Comparison of ENCODE assay signal across 8 cellular contexts in genomic region chr17:17205368-17206148, GRCh38. TPM values are rescaled to one million over a fixed set of nuclear protein-coding genes. Genes with fewer than 3 reads are reported as not detected.
A peak's percentile ranks its signal among the peaks of the same experiment; 100 is the strongest.
DNase-seq lines count a peak whose midpoint lies in the region; ATAC-seq and TF ChIP-seq lines count a peak whose summit lies in the region.

No MANE protein-coding gene starts in this region.

- peak overlapping the region; percentile 27 for H3K27ac ChIP-seq in RWPE2 (ENCODE audit: poor library complexity, severe bottlenecking)

- intact Hi-C loops in left ventricle myocardium superior (cut with micrococcal nuclease), result no loop called here

- H3K9me3 ChIP-seq in RWPE2 (ENCODE audit: severe bottlenecking), result no peaks in the 10 kb centered on the region

- no peaks in the 10 kb centered on the region; the same call in 1 of the 2 replicates for H3K36me3 ChIP-seq in RWPE2 (ENCODE audit: low read depth)

- peak overlapping the region; percentile 37 for H3K4me3 ChIP-seq in RWPE2 (ENCODE audit: severe bottlenecking)

- H3K4me1 ChIP-seq in RWPE2 (ENCODE audit: insufficient read depth, poor library complexity, severe bottlenecking), result no peaks in the 10 kb centered on the region

- ATAC-seq in HG03159 (IDR thresholded peaks at IDR 0.05; ENCODE audit: unreplicated experiment) (peak; percentile 45), RWPE2 (ENCODE audit: low read depth) (peak; percentile 76), left ventricle myocardium superior (peak; percentile 49)

- peak; percentile 46 for DNase-seq in NCI-H1436 (lab: John Stamatoyannopoulos, UW)
- DNase-seq in NCI-H1436 treated with DMSO at 0.1 percent for 48 hours (lab: John Stamatoyannopoulos, UW), result no peak
- DNase-seq in RWPE2 (ENCODE audit: low spot score), result no peak
- peak; percentile 76 for DNase-seq in activated naive CD4-positive, alpha-beta T cell treated with Interleukin-2 at 50 U/mL for 16 hours
- DNase-seq in left ventricle myocardium superior, result peak; percentile 70
- peak; percentile 35 to 51 for DNase-seq in stimulated activated CD4-positive, alpha-beta T cell treated with anti-CD3 and anti-CD28 coated beads, Interleukin-15, amount 100 ng/mL, for 1 hour (ENCODE audit: low read depth in 1 of 2, low spot score in 1 of 2)
- DNase-seq in A172 (ENCODE audit: low spot score), result no peak

- H3K27me3 ChIP-seq in RWPE2 (ENCODE audit: insufficient read depth, poor library complexity, severe bottlenecking), result no peaks in the 10 kb centered on the region

- TF ChIP-seq CTCF in RWPE2 (IDR thresholded peaks at IDR 0.05; ENCODE audit: poor library complexity, severe bottlenecking), result peak; percentile 14

RNA-seq across cellular contexts. Expression of gene PLD6, which starts 0.6 kb away (rescaled TPM):
- 11.5 TPM for total RNA-seq in left ventricle myocardium superior
- total RNA-seq in A172 (2014; rRNA removed; shearing (Covaris generic)), result 10.8 and 15.1 TPM in 2 replicates

RNA-seq across cellular contexts. Expression of gene FLCN, which starts 31.4 kb away (rescaled TPM):
- 63.3 TPM for total RNA-seq in left ventricle myocardium superior
- total RNA-seq in A172 (2014; rRNA removed; shearing (Covaris generic)), result 58.2 and 78.1 TPM in 2 replicates

Comparison
In these comparisons a context has a peak if more than half of its experiments do, and no peak if none do; other contexts are left out.
1. DNase-seq: peak in NCI-H1436 (single experiment), activated naive CD4-positive, alpha-beta T cell treated with Interleukin-2 at 50 U/mL for 16 hours (single experiment), left ventricle myocardium superior (single experiment) and stimulated activated CD4-positive, alpha-beta T cell treated with anti-CD3 and anti-CD28 coated beads, Interleukin-15, amount 100 ng/mL, for 1 hour (2 of 2); none in NCI-H1436 treated with DMSO at 0.1 percent for 48 hours (single experiment), RWPE2 (single experiment) and A172 (single experiment).
2. Peak in every context shown above with its lines, with median percentiles within 50 percentile points of each other: ATAC-seq.